26 cellular contexts compared by ENCODE assay signal in the genomic region with DNA sequence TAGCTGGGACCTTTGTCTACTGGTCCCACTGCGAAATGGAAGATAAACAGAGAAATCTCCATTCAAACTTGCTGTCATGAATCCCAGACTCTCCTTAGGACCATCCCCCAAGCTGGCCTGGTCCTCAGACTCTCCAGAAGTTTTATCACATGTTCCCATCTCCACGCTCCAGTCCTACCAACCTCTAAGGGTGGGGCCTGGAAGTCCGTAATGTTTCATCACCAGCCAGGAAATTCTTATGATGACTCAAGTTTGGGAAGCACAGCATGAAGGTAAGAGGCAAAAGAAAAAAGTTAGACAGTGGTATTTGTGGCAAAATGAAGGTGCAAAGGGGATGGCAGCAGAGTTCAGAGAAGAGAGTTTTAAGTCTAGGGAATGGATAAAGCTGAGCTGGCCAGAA. TPM values are rescaled to one million over a fixed set of nuclear protein-coding genes. Genes with fewer than 3 reads are reported as not detected.
DNase-seq lines count a peak whose midpoint lies in the region; ATAC-seq, FAIRE-seq and TF ChIP-seq lines count a peak whose summit lies in the region.
"Had no signal": no experiment of that assay in that cellular context is flagged by ENCODE, and none has a peak within 500 bp of the region (broad histone marks: within the 10 kb centered on the region; RNA-seq: fewer than 3 reads in every experiment).

No MANE protein-coding gene starts in this region.

- H3K27me3 ChIP-seq in esophagus (ENCODE audit: control insufficient read depth in 1 of 2, insufficient read depth in 2 of 2, low read length in 2 of 2), result no peaks in the 10 kb centered on the region

- 49 to 58% methylated on average over 3 of the region's 3 CpGs for WGBS in esophagus, 2 donors

- no peaks in the 10 kb centered on the region for H3K9me3 ChIP-seq in esophagus (ENCODE audit: control insufficient read depth in 2 of 2, insufficient read depth in 1 of 2, low read depth in 1 of 2, low read length in 1 of 2)

- peak; percentile 85 for FAIRE-seq in H54 (lab: Jason Lieb, UNC)
- FAIRE-seq: frontal cortex, GM12891, HTR-8/SVneo, K562 had no signal

- no peaks in the 10 kb centered on the region for H3K36me3 ChIP-seq in esophagus (ENCODE audit: control insufficient read depth in 2 of 2, insufficient read depth in 2 of 2, low read length in 1 of 2)

- H3K4me3 ChIP-seq in esophagus (ENCODE audit: low read depth in 1 of 2, low read length in 2 of 2), result no peak overlapping the region
- H3K4me3 ChIP-seq in skin epidermis, result no peak overlapping the region
- H3K4me3 ChIP-seq: K562 had no signal

- no peak for ATAC-seq in HG03159 (IDR thresholded peaks at IDR 0.05; ENCODE audit: unreplicated experiment)
- ATAC-seq: activated CD8-positive, alpha-beta T cell treated with anti-CD3 and anti-CD28 coated beads, Interleukin-2, amount 10 ng/mL, durations not matched to agents 7 days and 5 days; K562; left colon; sciatic nerve; stimulated activated naive B cell treated with anti-CD40 and anti-IgM and Interleukin-4, amounts not matched to agents 10 μg/mL and 1 μg/mL and 100 μg/mL, for 72 hours had no signal

- H3K27ac ChIP-seq in esophagus (ENCODE audit: low read depth in 2 of 2, low read length in 1 of 2) (peak overlapping the region; percentile 90 to 96), skin epidermis (peak overlapping the region; percentile 4 to 90 (median 70))
- H3K27ac ChIP-seq: C4-2B had no signal

- H3K4me1 ChIP-seq in esophagus (ENCODE audit: control insufficient read depth in 2 of 2, insufficient read depth in 2 of 2, low read length in 1 of 2), result no peaks in the 10 kb centered on the region

- TF ChIP-seq POLR2A in H54 (IDR thresholded peaks at IDR 0.05; ENCODE audit: low read depth, low read length), result no peak

- DNase-seq in H54 (ENCODE audit: insufficient read length, low spot score) (peak; percentile 49), SW480 (ENCODE audit: low spot score) (peak; percentile 37), OCI-M2 (lab: John Stamatoyannopoulos, UW; ENCODE audit: unreplicated experiment) (no peak), DMS153 (lab: John Stamatoyannopoulos, UW) (no peak)
- no peak for DNase-seq in stimulated activated CD4-positive, alpha-beta T cell treated with anti-CD3 and anti-CD28 coated beads, Interleukin-1b, Interleukin-23, amount 100 ng/mL, for 48 hours
- DNase-seq: activated CD8-positive, alpha-beta T cell treated with anti-CD3 and anti-CD28 coated beads, Interleukin-2, amount 10 ng/mL, durations not matched to agents 7 days and 5 days; activated T-cell treated with anti-CD3 and anti-CD28 coated beads for 4 hours; anterior cingulate cortex; Calu3; cerebellar nuclear complex; H7; left colon; MM.1S; NCI-H1417 treated with DMSO at 0.1 percent for 48 hours; NCI-H446; NCI-H774; stimulated activated naive B cell treated with anti-CD40 and anti-IgM and Interleukin-4, amounts not matched to agents 10 μg/mL and 1 μg/mL and 100 μg/mL, for 72 hours had no signal

RNA-seq across cellular contexts. Expression of gene ZNF18, which starts 52.7 kb away (rescaled TPM):
- polyA plus RNA-seq in esophagus, result 1 to 10 TPM; 4.6 to 5.9 TPM

Comparison
In these comparisons a context has a peak if more than half of its experiments do, and no peak if none do; other contexts are left out.
1. DNase-seq: peak in H54 (single experiment) and SW480 (single experiment); none in stimulated activated CD4-positive, alpha-beta T cell treated with anti-CD3 and anti-CD28 coated beads, Interleukin-1b, Interleukin-23, amount 100 ng/mL, for 48 hours (single experiment), OCI-M2 (single experiment) and DMS153 (single experiment).